Comparison of ENCODE assay signal across 14 cellular contexts in the genomic region with DNA sequence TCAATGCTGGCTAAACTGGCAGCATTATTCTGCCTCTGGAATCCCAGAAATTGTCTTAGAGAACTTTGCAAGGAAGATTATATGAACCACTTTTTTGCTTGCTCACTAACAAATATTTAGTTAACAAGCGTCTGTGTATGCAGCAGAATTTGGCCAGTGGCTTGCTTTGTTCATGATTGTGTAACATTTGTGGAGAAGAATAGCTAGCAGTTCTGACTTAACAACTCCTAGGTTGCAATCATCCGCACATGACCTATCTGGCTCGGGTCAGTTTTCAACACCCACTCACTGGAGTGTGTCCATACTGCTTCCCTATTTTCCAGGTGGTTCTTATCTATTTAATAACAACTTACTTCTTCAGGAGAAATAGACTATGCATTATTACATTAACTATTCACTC.
DNase-seq lines count a peak whose midpoint lies in the region; ATAC-seq and TF ChIP-seq lines count a peak whose summit lies in the region.
"Had no signal": no experiment of that assay in that cellular context is flagged by ENCODE, and none has a peak within 500 bp of the region (broad histone marks: within the 10 kb centered on the region; RNA-seq: fewer than 3 reads in every experiment).

No MANE protein-coding gene starts in this region.

- H3K36me3 ChIP-seq in lung (ENCODE audit: control insufficient read depth in 2 of 2, insufficient read depth in 2 of 2, low read length in 2 of 2): no peaks in the 10 kb centered on the region
- H3K36me3 ChIP-seq: HAP-1, suprapubic skin had no signal

- no peak overlapping the region for H3K4me3 Mint-ChIP-seq in WTC11

- H3K4me1 Mint-ChIP-seq in WTC11: peaks cover 20% of the 10 kb centered on the region

- H3K27ac ChIP-seq in AG04450 (ENCODE audit: low read depth, low read length) (no peak overlapping the region), lung (ENCODE audit: low read depth in 1 of 2, low read length in 1 of 2) (no peak overlapping the region)
- H3K27ac ChIP-seq: 22Rv1, suprapubic skin had no signal

- no peak overlapping the region for H3K4me3 ChIP-seq in AG04450 (ENCODE audit: low read depth, low read length)
- H3K4me3 ChIP-seq in lung: no peak overlapping the region
- H3K4me3 ChIP-seq: HAP-1, suprapubic skin had no signal

- CTCF ChIA-PET in AG04450 (lab: Charles Lee): interaction anchor here (1.5 kb wide), 1 partner anchor 99 kb away, joined by 3 read pairs; no protein-coding TSS in a partner anchor
- CTCF ChIA-PET in WTC11 (lab: Charles Lee): no interaction called here

- H3K27me3 ChIP-seq in AG04450 (ENCODE audit: control insufficient read depth, insufficient read depth, low read length): no peaks in the 10 kb centered on the region
- H3K27me3 ChIP-seq in lung (ENCODE audit: control insufficient read depth, insufficient read depth): no peaks in the 10 kb centered on the region
- H3K27me3 ChIP-seq: suprapubic skin had no signal

- H3K9me3 Mint-ChIP-seq in WTC11: peaks cover 11% of the 10 kb centered on the region

- H3K27me3 Mint-ChIP-seq in WTC11 (ENCODE audit: low read depth): peaks cover 3% of the 10 kb centered on the region; the same call in 1 of the 2 replicates
- H3K27me3 Mint-ChIP-seq: naive B cell had no signal

- 18 to 21% methylated on average over 3 of the region's 3 CpGs for WGBS in lung, 2 donors

- TF ChIP-seq CTCF in AG04450 (IDR thresholded peaks at IDR 0.05; ENCODE audit: low read depth, low read length): no peak
- TF ChIP-seq CTCF in lung (IDR thresholded peaks at IDR 0.05; ENCODE audit: control extremely low read depth, extremely low read depth): no peak
- TF ChIP-seq CTCF in WTC11 (IDR thresholded peaks at IDR 0.05): no peak

- DNase-seq in AG04450 (ENCODE audit: low read depth, low spot score): peak; percentile 87
- DNase-seq in MV-4-11 (lab: John Stamatoyannopoulos, UW): peak; percentile 87
- DNase-seq in lung (ENCODE audit: low spot score): peak; percentile 63
- DNase-seq in occipital lobe (lab: John Stamatoyannopoulos, UW): no peak
- DNase-seq in NCI-H748 treated with DMSO at 0.1 percent for 48 hours (lab: John Stamatoyannopoulos, UW): no peak
- DNase-seq in WTC11 (ENCODE audit: low spot score): no peak
- DNase-seq: amniotic stem cell, naive B cell, NCI-H1694 treated with DMSO at 0.1 percent for 48 hours had no signal

- no peak overlapping the region for H3K27ac Mint-ChIP-seq in WTC11

- 0 out of 2 replicates have a peak, but pooled peaks cover 2% of the 10 kb centered on the region for H3K36me3 Mint-ChIP-seq in WTC11
- H3K36me3 Mint-ChIP-seq: naive B cell had no signal

- no peaks in the 10 kb centered on the region for H3K4me1 ChIP-seq in lung (ENCODE audit: control insufficient read depth in 2 of 2, insufficient read depth in 2 of 2, low read length in 2 of 2)
- H3K4me1 ChIP-seq: HAP-1 had no signal

- ATAC-seq in esophagus mucosa (peak; percentile 81), lung (ENCODE audit: insufficient read depth, low FRiP score) (peak; percentile 59), HG03460 (IDR thresholded peaks at IDR 0.05; ENCODE audit: unreplicated experiment) (no peak), WTC11 (no peak)

- no peaks in the 10 kb centered on the region for H3K9me3 ChIP-seq in AG04450 (ENCODE audit: control insufficient read depth, insufficient read depth, low read length)
- H3K9me3 ChIP-seq in lung (ENCODE audit: control insufficient read depth in 2 of 2, insufficient read depth in 1 of 2, low read length in 1 of 2): no peaks in the 10 kb centered on the region
- H3K9me3 ChIP-seq: HAP-1, suprapubic skin had no signal

- POLR2A ChIA-PET in AG04450 (lab: Yijun Ruan, JAX) (interaction anchor here (0.7 to 1.0 kb wide), 4 partner anchors 9 to 128 kb away, joined by 3 to 4 read pairs (median 3); no protein-coding TSS in a partner anchor), WTC11 (lab: Charles Lee) (interaction anchor here (0.6 kb wide), 1 partner anchor 528 kb away, joined by 3 read pairs; no protein-coding TSS in a partner anchor)

TF ChIP-seq in WTC11, 78 proteins besides CTCF, POLR2A, EP300 and RAD21 (continues in another document):
- TF ChIP-seq, protein P1, sequence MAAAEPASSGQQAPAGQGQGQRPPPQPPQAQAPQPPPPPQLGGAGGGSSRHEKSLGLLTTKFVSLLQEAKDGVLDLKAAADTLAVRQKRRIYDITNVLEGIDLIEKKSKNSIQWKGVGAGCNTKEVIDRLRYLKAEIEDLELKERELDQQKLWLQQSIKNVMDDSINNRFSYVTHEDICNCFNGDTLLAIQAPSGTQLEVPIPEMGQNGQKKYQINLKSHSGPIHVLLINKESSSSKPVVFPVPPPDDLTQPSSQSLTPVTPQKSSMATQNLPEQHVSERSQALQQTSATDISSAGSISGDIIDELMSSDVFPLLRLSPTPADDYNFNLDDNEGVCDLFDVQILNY (CRISPR knock-in tag; IDR thresholded peaks at IDR 0.05): no peak
- TF ChIP-seq EMX1 (CRISPR knock-in tag; IDR thresholded peaks at IDR 0.05) (no peak), JUN (CRISPR knock-in tag; IDR thresholded peaks at IDR 0.05) (no peak), OVOL2 (CRISPR knock-in tag; IDR thresholded peaks at IDR 0.05; ENCODE audit: borderline replicate concordance) (no peak), SMAD4 (CRISPR knock-in tag; IDR thresholded peaks at IDR 0.05) (no peak), SMAD3 (CRISPR knock-in tag; IDR thresholded peaks at IDR 0.05; ENCODE audit: borderline replicate concordance) (no peak), TEAD1 (CRISPR knock-in tag; IDR thresholded peaks at IDR 0.05) (no peak), TP53 (CRISPR knock-in tag; IDR thresholded peaks at IDR 0.05) (no peak), FOXJ3 (CRISPR knock-in tag; IDR thresholded peaks at IDR 0.05; ENCODE audit: borderline replicate concordance) (no peak), ATF1 (CRISPR knock-in tag; IDR thresholded peaks at IDR 0.05) (no peak), ZBTB21 (CRISPR knock-in tag; IDR thresholded peaks at IDR 0.05; ENCODE audit: borderline replicate concordance) (no peak), KAT7 (CRISPR knock-in tag; IDR thresholded peaks at IDR 0.05; ENCODE audit: borderline replicate concordance) (no peak)
- TF ChIP-seq, protein P2, sequence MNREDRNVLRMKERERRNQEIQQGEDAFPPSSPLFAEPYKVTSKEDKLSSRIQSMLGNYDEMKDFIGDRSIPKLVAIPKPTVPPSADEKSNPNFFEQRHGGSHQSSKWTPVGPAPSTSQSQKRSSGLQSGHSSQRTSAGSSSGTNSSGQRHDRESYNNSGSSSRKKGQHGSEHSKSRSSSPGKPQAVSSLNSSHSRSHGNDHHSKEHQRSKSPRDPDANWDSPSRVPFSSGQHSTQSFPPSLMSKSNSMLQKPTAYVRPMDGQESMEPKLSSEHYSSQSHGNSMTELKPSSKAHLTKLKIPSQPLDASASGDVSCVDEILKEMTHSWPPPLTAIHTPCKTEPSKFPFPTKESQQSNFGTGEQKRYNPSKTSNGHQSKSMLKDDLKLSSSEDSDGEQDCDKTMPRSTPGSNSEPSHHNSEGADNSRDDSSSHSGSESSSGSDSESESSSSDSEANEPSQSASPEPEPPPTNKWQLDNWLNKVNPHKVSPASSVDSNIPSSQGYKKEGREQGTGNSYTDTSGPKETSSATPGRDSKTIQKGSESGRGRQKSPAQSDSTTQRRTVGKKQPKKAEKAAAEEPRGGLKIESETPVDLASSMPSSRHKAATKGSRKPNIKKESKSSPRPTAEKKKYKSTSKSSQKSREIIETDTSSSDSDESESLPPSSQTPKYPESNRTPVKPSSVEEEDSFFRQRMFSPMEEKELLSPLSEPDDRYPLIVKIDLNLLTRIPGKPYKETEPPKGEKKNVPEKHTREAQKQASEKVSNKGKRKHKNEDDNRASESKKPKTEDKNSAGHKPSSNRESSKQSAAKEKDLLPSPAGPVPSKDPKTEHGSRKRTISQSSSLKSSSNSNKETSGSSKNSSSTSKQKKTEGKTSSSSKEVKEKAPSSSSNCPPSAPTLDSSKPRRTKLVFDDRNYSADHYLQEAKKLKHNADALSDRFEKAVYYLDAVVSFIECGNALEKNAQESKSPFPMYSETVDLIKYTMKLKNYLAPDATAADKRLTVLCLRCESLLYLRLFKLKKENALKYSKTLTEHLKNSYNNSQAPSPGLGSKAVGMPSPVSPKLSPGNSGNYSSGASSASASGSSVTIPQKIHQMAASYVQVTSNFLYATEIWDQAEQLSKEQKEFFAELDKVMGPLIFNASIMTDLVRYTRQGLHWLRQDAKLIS (CRISPR knock-in tag; IDR thresholded peaks at IDR 0.05; ENCODE audit: borderline replicate concordance): no peak
- TF ChIP-seq, protein P3, sequence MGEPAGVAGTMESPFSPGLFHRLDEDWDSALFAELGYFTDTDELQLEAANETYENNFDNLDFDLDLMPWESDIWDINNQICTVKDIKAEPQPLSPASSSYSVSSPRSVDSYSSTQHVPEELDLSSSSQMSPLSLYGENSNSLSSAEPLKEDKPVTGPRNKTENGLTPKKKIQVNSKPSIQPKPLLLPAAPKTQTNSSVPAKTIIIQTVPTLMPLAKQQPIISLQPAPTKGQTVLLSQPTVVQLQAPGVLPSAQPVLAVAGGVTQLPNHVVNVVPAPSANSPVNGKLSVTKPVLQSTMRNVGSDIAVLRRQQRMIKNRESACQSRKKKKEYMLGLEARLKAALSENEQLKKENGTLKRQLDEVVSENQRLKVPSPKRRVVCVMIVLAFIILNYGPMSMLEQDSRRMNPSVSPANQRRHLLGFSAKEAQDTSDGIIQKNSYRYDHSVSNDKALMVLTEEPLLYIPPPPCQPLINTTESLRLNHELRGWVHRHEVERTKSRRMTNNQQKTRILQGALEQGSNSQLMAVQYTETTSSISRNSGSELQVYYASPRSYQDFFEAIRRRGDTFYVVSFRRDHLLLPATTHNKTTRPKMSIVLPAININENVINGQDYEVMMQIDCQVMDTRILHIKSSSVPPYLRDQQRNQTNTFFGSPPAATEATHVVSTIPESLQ (CRISPR knock-in tag; IDR thresholded peaks at IDR 0.05): no peak
- TF ChIP-seq, protein P4, sequence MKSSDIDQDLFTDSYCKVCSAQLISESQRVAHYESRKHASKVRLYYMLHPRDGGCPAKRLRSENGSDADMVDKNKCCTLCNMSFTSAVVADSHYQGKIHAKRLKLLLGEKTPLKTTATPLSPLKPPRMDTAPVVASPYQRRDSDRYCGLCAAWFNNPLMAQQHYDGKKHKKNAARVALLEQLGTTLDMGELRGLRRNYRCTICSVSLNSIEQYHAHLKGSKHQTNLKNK (CRISPR knock-in tag; IDR thresholded peaks at IDR 0.05): no peak
- TF ChIP-seq, protein P5, sequence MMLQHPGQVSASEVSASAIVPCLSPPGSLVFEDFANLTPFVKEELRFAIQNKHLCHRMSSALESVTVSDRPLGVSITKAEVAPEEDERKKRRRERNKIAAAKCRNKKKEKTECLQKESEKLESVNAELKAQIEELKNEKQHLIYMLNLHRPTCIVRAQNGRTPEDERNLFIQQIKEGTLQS (CRISPR knock-in tag; conservative IDR thresholded peaks at IDR 0.05): no peak

Comparison
In these comparisons a context has a peak if more than half of its experiments do, and no peak if none do; other contexts are left out.
1. DNase-seq: peak in AG04450 (single experiment), MV-4-11 (single experiment) and lung (single experiment); none in occipital lobe (single experiment), NCI-H748 treated with DMSO at 0.1 percent for 48 hours (single experiment) and WTC11 (single experiment).
2. ATAC-seq: peak in esophagus mucosa (single experiment) and lung (single experiment); none in HG03460 (single experiment) and WTC11 (single experiment).